ENCODE assay signal across 9 cellular contexts in the genomic region with DNA sequence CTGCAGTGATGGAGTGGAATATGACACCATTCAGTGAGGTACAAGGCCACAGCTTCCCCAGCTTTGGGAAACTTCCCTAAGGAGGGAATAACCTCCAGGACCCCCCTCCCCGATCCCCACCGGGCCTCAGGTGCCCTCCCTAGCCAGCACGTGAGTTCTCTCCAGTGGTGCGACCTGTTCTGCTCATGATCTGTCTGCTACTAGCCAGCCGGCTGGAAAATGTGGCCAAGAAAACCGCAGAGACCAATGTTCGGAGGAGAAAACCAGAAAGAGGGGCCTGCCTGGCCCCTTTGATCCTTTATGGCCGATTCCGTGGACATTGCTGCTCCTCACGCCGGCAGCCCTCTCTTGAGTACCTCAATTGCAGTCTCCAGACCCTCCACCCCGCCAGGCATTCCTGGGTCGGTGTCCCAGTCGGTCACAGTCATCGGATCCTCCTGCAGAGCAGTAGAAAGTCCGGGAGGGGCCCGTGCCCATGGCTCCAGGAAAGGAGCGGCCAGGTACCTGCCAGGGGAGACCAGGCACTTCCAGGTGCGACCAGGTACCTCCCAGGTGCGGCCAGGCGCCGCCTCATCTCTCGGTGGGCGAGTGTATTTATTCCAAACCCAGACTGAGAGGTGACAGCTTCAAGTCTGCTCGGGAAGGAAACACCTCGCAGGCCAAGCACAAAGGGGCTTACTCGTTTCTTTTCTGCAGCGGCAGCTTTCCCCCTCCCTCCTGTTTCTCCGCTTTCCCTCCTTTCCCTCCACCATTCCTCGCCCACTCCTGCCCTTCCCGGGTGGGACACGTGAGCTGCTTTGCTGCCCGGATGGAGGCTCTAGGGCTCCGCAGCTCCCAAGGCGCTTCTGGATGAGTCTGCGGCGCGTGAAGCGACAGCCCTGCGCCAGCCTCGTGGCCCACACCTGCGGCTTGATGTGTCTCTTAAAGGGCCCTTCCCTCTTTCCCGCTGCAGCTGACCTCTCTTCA. TPM values are rescaled to one million over a fixed set of nuclear protein-coding genes. Genes with fewer than 3 reads are reported as not detected.
DNase-seq lines count a peak whose midpoint lies in the region; ATAC-seq and TF ChIP-seq lines count a peak whose summit lies in the region.
"Had no signal": no experiment of that assay in that cellular context is flagged by ENCODE, and none has a peak within 500 bp of the region (broad histone marks: within the 10 kb centered on the region; RNA-seq: fewer than 3 reads in every experiment).

No MANE protein-coding gene starts in this region.

- no peaks in the 10 kb centered on the region for H4K20me1 ChIP-seq in osteoblast (ENCODE audit: insufficient read depth, low read length)

- H3K36me3 ChIP-seq in GM06990 (ENCODE audit: control insufficient read depth, insufficient read depth, low read length) (no peaks in the 10 kb centered on the region), osteoblast (ENCODE audit: insufficient read depth, low read length) (no peaks in the 10 kb centered on the region)

- TF ChIP-seq CTCF in GM06990 (IDR thresholded peaks at IDR 0.05; ENCODE audit: insufficient read depth, low read length, poor library complexity, severe bottlenecking) (no peak), WTC11 (IDR thresholded peaks at IDR 0.05) (no peak), osteoblast (IDR thresholded peaks at IDR 0.05; ENCODE audit: extremely low read depth, low read depth, low read length) (no peak)

- no peak overlapping the region for H3K4me2 ChIP-seq in osteoblast (ENCODE audit: insufficient read depth, low read length)

- H3K27ac Mint-ChIP-seq in WTC11, result peak overlapping the region; percentile 75

- ATAC-seq in WTC11, result peak; percentile 78
- peak; percentile 74 to 79 for ATAC-seq in left cardiac atrium
- no peak for ATAC-seq in HG02938 (IDR thresholded peaks at IDR 0.05; ENCODE audit: unreplicated experiment)
- ATAC-seq: PC-3 had no signal

- peaks cover 45% of the 10 kb centered on the region for H3K36me3 Mint-ChIP-seq in WTC11

- H3K27ac ChIP-seq in osteoblast (ENCODE audit: low read depth, low read length), result no peak overlapping the region

- H3K27me3 Mint-ChIP-seq in WTC11 (ENCODE audit: low read depth), result peaks cover 21% of the 10 kb centered on the region

- H3K9me3 ChIP-seq in osteoblast (ENCODE audit: low read depth, low read length), result no peaks in the 10 kb centered on the region

- no peaks in the 10 kb centered on the region for H3K79me2 ChIP-seq in osteoblast (ENCODE audit: insufficient read depth, low read length)

- intact Hi-C loops in left cardiac atrium (cut with DNase I), result no loop called here
- intact Hi-C loops in posterior cingulate gyrus (cut with DNase I), result no loop called here

- H3K4me3 ChIP-seq in GM06990 (replicated peaks; ENCODE audit: low read depth, low read length) (peak overlapping the region; percentile 13; the same call in 1 of the 2 replicates), osteoblast (ENCODE audit: insufficient read depth, low read length) (no peak overlapping the region)

- no peak for DNase-seq in GM06990 (ENCODE audit: extremely low read depth, insufficient read length)
- DNase-seq in WTC11 (ENCODE audit: low spot score), result peak; percentile 61
- DNase-seq in left cardiac atrium, result peak; percentile 29
- DNase-seq in posterior cingulate gyrus, result peak in 9 of 10 donors; percentile 24 to 96 (median 53)
- DNase-seq in HuH-7.5 (ENCODE audit: low spot score), result no peak
- DNase-seq in pons (ENCODE audit: low spot score), result no peak
- DNase-seq in osteoblast (ENCODE audit: insufficient read length, low spot score, missing footprints), result no peak
- DNase-seq: PC-3 had no signal

- no peak overlapping the region for H2AFZ ChIP-seq in osteoblast (ENCODE audit: low read length)

- POLR2A ChIA-PET in WTC11 (lab: Charles Lee), result interaction anchor here (1.2 kb wide), 1 partner anchor 440 kb away, joined by 3 read pairs; no protein-coding TSS in a partner anchor

- peaks cover 41% of the 10 kb centered on the region for H3K9me3 Mint-ChIP-seq in WTC11

- CTCF ChIA-PET in WTC11 (lab: Charles Lee), result interaction anchor here (0.6 to 1.4 kb wide), 5 partner anchors 22 to 310 kb away, joined by 3 to 4 read pairs (median 4); no protein-coding TSS in a partner anchor

- H3K4me1 Mint-ChIP-seq in WTC11, result peaks cover 20% of the 10 kb centered on the region

- H3K4me3 Mint-ChIP-seq in WTC11, result peak overlapping the region; percentile 74

- H3K27me3 ChIP-seq in GM06990 (replicated peaks; ENCODE audit: control insufficient read depth, insufficient read depth, low read length), result peaks cover 1% of the 10 kb centered on the region
- peaks cover 17% of the 10 kb centered on the region for H3K27me3 ChIP-seq in osteoblast (ENCODE audit: insufficient read depth, low read length)

- no peaks in the 10 kb centered on the region for H3K4me1 ChIP-seq in osteoblast (ENCODE audit: insufficient read depth, low read length)

TF ChIP-seq in WTC11, 78 proteins besides CTCF, POLR2A, EP300 and RAD21 (continues in another document):
- no peak for TF ChIP-seq RELA (CRISPR knock-in tag; IDR thresholded peaks at IDR 0.05; ENCODE audit: borderline replicate concordance)
- TF ChIP-seq, protein P1, sequence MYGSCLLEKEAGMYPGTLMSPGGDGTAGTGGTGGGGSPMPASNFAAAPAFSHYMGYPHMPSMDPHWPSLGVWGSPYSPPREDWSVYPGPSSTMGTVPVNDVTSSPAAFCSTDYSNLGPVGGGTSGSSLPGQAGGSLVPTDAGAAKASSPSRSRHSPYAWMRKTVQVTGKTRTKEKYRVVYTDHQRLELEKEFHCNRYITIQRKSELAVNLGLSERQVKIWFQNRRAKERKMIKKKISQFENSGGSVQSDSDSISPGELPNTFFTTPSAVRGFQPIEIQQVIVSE (CRISPR knock-in tag; IDR thresholded peaks at IDR 0.05; ENCODE audit: borderline replicate concordance), result no peak
- TF ChIP-seq, protein P2, sequence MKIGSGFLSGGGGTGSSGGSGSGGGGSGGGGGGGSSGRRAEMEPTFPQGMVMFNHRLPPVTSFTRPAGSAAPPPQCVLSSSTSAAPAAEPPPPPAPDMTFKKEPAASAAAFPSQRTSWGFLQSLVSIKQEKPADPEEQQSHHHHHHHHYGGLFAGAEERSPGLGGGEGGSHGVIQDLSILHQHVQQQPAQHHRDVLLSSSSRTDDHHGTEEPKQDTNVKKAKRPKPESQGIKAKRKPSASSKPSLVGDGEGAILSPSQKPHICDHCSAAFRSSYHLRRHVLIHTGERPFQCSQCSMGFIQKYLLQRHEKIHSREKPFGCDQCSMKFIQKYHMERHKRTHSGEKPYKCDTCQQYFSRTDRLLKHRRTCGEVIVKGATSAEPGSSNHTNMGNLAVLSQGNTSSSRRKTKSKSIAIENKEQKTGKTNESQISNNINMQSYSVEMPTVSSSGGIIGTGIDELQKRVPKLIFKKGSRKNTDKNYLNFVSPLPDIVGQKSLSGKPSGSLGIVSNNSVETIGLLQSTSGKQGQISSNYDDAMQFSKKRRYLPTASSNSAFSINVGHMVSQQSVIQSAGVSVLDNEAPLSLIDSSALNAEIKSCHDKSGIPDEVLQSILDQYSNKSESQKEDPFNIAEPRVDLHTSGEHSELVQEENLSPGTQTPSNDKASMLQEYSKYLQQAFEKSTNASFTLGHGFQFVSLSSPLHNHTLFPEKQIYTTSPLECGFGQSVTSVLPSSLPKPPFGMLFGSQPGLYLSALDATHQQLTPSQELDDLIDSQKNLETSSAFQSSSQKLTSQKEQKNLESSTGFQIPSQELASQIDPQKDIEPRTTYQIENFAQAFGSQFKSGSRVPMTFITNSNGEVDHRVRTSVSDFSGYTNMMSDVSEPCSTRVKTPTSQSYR (CRISPR knock-in tag; IDR thresholded peaks at IDR 0.05), result peak; percentile 57; the same call in 1 of the 2 replicates
- TF ChIP-seq, protein P3, sequence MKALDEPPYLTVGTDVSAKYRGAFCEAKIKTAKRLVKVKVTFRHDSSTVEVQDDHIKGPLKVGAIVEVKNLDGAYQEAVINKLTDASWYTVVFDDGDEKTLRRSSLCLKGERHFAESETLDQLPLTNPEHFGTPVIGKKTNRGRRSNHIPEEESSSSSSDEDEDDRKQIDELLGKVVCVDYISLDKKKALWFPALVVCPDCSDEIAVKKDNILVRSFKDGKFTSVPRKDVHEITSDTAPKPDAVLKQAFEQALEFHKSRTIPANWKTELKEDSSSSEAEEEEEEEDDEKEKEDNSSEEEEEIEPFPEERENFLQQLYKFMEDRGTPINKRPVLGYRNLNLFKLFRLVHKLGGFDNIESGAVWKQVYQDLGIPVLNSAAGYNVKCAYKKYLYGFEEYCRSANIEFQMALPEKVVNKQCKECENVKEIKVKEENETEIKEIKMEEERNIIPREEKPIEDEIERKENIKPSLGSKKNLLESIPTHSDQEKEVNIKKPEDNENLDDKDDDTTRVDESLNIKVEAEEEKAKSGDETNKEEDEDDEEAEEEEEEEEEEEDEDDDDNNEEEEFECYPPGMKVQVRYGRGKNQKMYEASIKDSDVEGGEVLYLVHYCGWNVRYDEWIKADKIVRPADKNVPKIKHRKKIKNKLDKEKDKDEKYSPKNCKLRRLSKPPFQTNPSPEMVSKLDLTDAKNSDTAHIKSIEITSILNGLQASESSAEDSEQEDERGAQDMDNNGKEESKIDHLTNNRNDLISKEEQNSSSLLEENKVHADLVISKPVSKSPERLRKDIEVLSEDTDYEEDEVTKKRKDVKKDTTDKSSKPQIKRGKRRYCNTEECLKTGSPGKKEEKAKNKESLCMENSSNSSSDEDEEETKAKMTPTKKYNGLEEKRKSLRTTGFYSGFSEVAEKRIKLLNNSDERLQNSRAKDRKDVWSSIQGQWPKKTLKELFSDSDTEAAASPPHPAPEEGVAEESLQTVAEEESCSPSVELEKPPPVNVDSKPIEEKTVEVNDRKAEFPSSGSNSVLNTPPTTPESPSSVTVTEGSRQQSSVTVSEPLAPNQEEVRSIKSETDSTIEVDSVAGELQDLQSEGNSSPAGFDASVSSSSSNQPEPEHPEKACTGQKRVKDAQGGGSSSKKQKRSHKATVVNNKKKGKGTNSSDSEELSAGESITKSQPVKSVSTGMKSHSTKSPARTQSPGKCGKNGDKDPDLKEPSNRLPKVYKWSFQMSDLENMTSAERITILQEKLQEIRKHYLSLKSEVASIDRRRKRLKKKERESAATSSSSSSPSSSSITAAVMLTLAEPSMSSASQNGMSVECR (CRISPR knock-in tag; IDR thresholded peaks at IDR 0.05; ENCODE audit: borderline replicate concordance), result peak; percentile 89
- TF ChIP-seq ZNF416 (CRISPR knock-in tag; IDR thresholded peaks at IDR 0.05), result no peak
- peak; percentile 79; the same call in 1 of the 2 replicates for TF ChIP-seq NFE2L1 (CRISPR knock-in tag; IDR thresholded peaks at IDR 0.05)

RNA-seq across cellular contexts. Expression of a gene that starts 39.6 kb away (rescaled TPM):
- 32.2 to 43.0 TPM (median 37.4 TPM) in 3 replicates for total RNA-seq in WTC11 (2021)
- 10 to 100 TPM; 28.9 to 37.8 TPM for total RNA-seq in left cardiac atrium
- total RNA-seq in osteoblast, result 23.9 and 26.1 TPM in 2 replicates

Comparison
In these comparisons a context has a peak if more than half of its experiments do, and no peak if none do; other contexts are left out.
1. DNase-seq: peak in WTC11 (single experiment), left cardiac atrium (single experiment) and posterior cingulate gyrus (9 of 10); none in GM06990 (single experiment), HuH-7.5 (single experiment), pons (single experiment) and osteoblast (single experiment).